ENCODE assay signal across 21 cellular contexts in the genomic region with DNA sequence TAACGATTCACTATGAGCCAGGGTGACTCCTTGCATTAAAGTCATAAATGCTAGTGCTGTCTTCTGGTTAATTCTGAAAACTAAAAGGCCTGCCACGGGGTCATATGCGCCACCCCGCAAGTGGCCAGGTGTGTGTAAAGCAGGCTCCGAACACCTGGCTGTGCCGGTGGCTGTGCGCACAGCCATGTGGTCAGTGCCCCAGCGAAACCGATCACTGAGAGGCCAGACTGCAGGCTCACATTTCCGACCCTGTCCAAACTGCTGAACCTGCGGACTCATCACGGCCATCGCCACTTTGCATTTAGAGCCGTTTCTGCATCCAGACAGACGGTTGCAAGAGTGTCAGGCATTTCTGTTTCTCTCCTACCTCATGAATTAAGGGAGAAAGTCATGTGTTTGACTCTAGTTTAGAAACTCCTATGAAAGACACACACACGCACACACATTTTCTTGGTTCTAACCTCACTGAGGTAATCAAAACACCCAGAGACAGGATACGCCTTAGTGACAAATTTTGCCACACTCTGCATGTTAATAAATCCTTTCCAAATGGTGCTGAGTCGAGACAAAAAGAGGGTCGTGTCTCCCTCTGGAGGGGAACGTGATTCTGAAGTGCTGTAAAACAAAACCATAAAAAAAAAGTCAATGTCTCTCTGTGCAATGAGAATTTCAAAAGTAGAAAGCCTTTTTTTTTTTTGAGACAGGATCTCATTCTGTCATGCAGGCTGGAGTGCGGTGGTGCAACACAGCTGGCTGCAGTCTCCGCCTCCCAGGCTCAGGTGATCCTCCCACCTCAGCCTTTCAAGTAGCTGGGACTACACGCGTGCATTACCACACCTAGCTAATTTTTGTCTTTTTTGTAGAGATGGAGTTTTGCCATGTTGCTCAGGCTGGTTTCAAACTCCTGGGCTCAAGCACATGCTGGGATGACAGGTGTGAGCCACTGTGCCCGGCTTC. TPM values are rescaled to one million over a fixed set of nuclear protein-coding genes. Genes with fewer than 3 reads are reported as not detected.
A peak's percentile ranks its signal among the peaks of the same experiment; 100 is the strongest.
DNase-seq lines count a peak whose midpoint lies in the region; ATAC-seq and TF ChIP-seq lines count a peak whose summit lies in the region.
"Had no signal": no experiment of that assay in that cellular context is flagged by ENCODE, and none has a peak within 500 bp of the region (broad histone marks: within the 10 kb centered on the region; RNA-seq: fewer than 3 reads in every experiment).

No MANE protein-coding gene starts in this region.

- no peak for ATAC-seq in GM18867 (IDR thresholded peaks at IDR 0.05; ENCODE audit: unreplicated experiment)
- ATAC-seq in GM21529 (IDR thresholded peaks at IDR 0.05; ENCODE audit: unreplicated experiment): no peak
- ATAC-seq: left ventricle myocardium superior had no signal

- no peak overlapping the region for H3K4me3 Mint-ChIP-seq in endodermal cell
- H3K4me3 Mint-ChIP-seq: dendritic cell treated with granulocyte-macrophage colony-stimulating factor and Interleukin-4, amounts not matched to agents 40 ng/mL and 50 ng/mL, for 4 days; immature natural killer cell had no signal

- no peak overlapping the region for H3K27ac ChIP-seq in endodermal cell (ENCODE audit: low read depth, low read length)
- H3K27ac ChIP-seq: cardiac muscle cell, prostate gland, upper lobe of left lung had no signal

- no peaks in the 10 kb centered on the region for H3K27me3 ChIP-seq in endodermal cell (ENCODE audit: control insufficient read depth, insufficient read depth, low read length, poor library complexity, severe bottlenecking)
- H3K27me3 ChIP-seq: cardiac muscle cell, upper lobe of left lung had no signal

- H3K4me3 ChIP-seq in endodermal cell (ENCODE audit: low read length): no peak overlapping the region
- H3K4me3 ChIP-seq: cardiac muscle cell, prostate gland, upper lobe of left lung had no signal

- no peak overlapping the region for H3K27ac Mint-ChIP-seq in endodermal cell
- H3K27ac Mint-ChIP-seq: dendritic cell treated with granulocyte-macrophage colony-stimulating factor and Interleukin-4, amounts not matched to agents 40 ng/mL and 50 ng/mL, for 4 days had no signal

- 95 to 97% methylated on average over 22 to 25 of the region's 25 CpGs for WGBS in endodermal cell (ENCODE audit: insufficient coverage in 1 of 2, insufficient read length in 1 of 2), 2 experiments

- H3K4me1 ChIP-seq in endodermal cell (ENCODE audit: control insufficient read depth, insufficient read depth, low read length): no peaks in the 10 kb centered on the region
- H3K4me1 ChIP-seq: upper lobe of left lung had no signal

- peaks cover 100% of the 10 kb centered on the region for H3K36me3 ChIP-seq in endodermal cell (ENCODE audit: control insufficient read depth, insufficient read depth, low read length)

- no peaks in the 10 kb centered on the region for H3K27me3 Mint-ChIP-seq in endodermal cell (ENCODE audit: insufficient read depth)
- H3K27me3 Mint-ChIP-seq: dendritic cell treated with granulocyte-macrophage colony-stimulating factor and Interleukin-4, amounts not matched to agents 40 ng/mL and 50 ng/mL, for 4 days had no signal

- no peaks in the 10 kb centered on the region for H3K9me3 Mint-ChIP-seq in endodermal cell
- H3K9me3 Mint-ChIP-seq: dendritic cell treated with granulocyte-macrophage colony-stimulating factor and Interleukin-4, amounts not matched to agents 40 ng/mL and 50 ng/mL, for 4 days; immature natural killer cell had no signal

- DNase-seq in NCI-H510A treated with DMSO at 0.1 percent for 48 hours (lab: John Stamatoyannopoulos, UW): peak; percentile 13
- no peak for DNase-seq in NCI-H510A (lab: John Stamatoyannopoulos, UW)
- DNase-seq in stimulated activated naive CD4-positive, alpha-beta T cell (lab: John Stamatoyannopoulos, UW): peak; percentile 16 to 79 (median 60)
- DNase-seq in stimulated activated naive CD4-positive, alpha-beta T cell treated with Interleukin-2 at 50 U/mL for 16 hours (lab: John Stamatoyannopoulos, UW): no peak
- peak; percentile 40 for DNase-seq in endodermal cell
- DNase-seq in DMS 273 (lab: John Stamatoyannopoulos, UW; ENCODE audit: unreplicated experiment): no peak
- DNase-seq: 8988T, EL, immature natural killer cell, Kasumi-1, left ventricle myocardium superior, NCI-H1048, NCI-H2081, NCI-H524, upper lobe of left lung had no signal

- H3K9me3 ChIP-seq in endodermal cell (ENCODE audit: control insufficient read depth, low read length): no peaks in the 10 kb centered on the region
- H3K9me3 ChIP-seq: prostate gland, upper lobe of left lung had no signal

- TF ChIP-seq CTCF in endodermal cell (conservative IDR thresholded peaks at IDR 0.05): no peak

- H3K9ac ChIP-seq in endodermal cell (ENCODE audit: extremely low read depth, low read length, poor library complexity, severe bottlenecking): no peak overlapping the region

- H3K36me3 Mint-ChIP-seq in endodermal cell (ENCODE audit: low read depth): peaks cover 89% of the 10 kb centered on the region

- H3K4me1 Mint-ChIP-seq in endodermal cell: no peaks in the 10 kb centered on the region

RNA-seq across cellular contexts. Expression of a gene that starts 31.0 kb away (rescaled TPM):
- 10 to 100 TPM; 15.8 to 17.4 TPM for total RNA-seq in endodermal cell
- polyA plus RNA-seq in endodermal cell (2013, experiment 1 of 2): 21.1 TPM
- 22.4 TPM for polyA plus RNA-seq in endodermal cell (2013, experiment 2 of 2)

RNA-seq across cellular contexts. Expression of a gene that starts 33.7 kb away (rescaled TPM):
- 10 to 100 TPM; 53.5 to 68.3 TPM for total RNA-seq in endodermal cell
- 47.8 TPM for polyA plus RNA-seq in endodermal cell (2013, experiment 1 of 2)
- 43.0 TPM for polyA plus RNA-seq in endodermal cell (2013, experiment 2 of 2)

RNA-seq across cellular contexts. Expression of a gene that starts 45.3 kb away (rescaled TPM):
- total RNA-seq in endodermal cell: 10 to 100 TPM; 51.5 to 52.1 TPM
- 47.3 TPM for polyA plus RNA-seq in endodermal cell (2013, experiment 1 of 2)
- 41.8 TPM for polyA plus RNA-seq in endodermal cell (2013, experiment 2 of 2)

RNA-seq across cellular contexts. Expression of a gene that starts 59.9 kb away (rescaled TPM):
- 10 to 100 TPM in 1 of 2 donors, 1 to 10 TPM in 1; 8.9 to 10.2 TPM for total RNA-seq in endodermal cell
- polyA plus RNA-seq in endodermal cell (2013, experiment 1 of 2): 3.2 TPM
- 3.4 TPM for polyA plus RNA-seq in endodermal cell (2013, experiment 2 of 2)
- polyA plus RNA-seq: neural cell had no signal

Comparison
In these comparisons a context has a peak if more than half of its experiments do, and no peak if none do; other contexts are left out.
1. DNase-seq: peak in NCI-H510A treated with DMSO at 0.1 percent for 48 hours (single experiment), stimulated activated naive CD4-positive, alpha-beta T cell (6 of 6) and endodermal cell (single experiment); none in NCI-H510A (single experiment), stimulated activated naive CD4-positive, alpha-beta T cell treated with Interleukin-2 at 50 U/mL for 16 hours (single experiment) and DMS 273 (single experiment).